ENCODE assay signal across 8 cellular contexts in the genomic region with DNA sequence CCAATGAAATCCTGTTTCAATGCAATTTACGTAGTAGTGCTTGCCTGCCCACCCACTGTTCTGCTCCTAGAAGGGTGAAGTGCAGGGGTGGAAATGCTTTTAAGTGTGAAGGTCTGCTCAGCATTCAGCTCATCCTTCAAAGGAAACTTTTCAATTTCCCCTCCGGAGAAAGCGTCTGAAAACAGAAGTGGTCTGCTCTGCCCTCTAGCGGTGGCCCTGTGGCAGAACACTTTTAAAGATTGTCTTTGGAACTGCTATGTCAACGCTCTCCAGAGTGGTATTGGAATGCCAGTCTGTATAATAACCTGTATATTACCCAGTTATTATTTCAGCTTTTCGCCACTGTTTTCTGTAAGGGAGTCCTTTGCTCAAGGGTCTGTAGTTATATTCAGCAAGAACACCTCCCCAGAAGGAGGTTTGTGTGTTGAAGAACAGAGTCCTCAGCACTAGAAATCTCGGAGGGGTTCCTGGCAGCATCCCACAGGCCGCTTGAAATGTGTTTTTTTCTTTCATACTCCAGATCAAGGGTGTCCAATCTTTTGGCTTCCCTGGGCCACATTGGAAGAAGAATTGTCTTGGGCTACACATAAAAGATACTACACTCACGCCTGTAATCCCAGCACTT.
DNase-seq lines count a peak whose midpoint lies in the region; ATAC-seq, FAIRE-seq and TF ChIP-seq lines count a peak whose summit lies in the region.

No MANE protein-coding gene starts in this region.

- H3K4me1 ChIP-seq in PC-9 (replicated peaks; ENCODE audit: insufficient read depth), result peaks cover 57% of the 10 kb centered on the region
- H3K4me1 ChIP-seq in trophoblast cell (ENCODE audit: control insufficient read depth in 1 of 2, insufficient read depth in 2 of 2, low read length in 2 of 2), result peaks cover 11 to 21% of the 10 kb centered on the region in 2 experiments

- H3K14ac ChIP-seq in trophoblast cell (ENCODE audit: low read length), result no peak overlapping the region

- H3K36me3 ChIP-seq in PC-9 (ENCODE audit: low read depth) (no peaks in the 10 kb centered on the region), trophoblast cell (ENCODE audit: control insufficient read depth in 1 of 2, insufficient read depth in 2 of 2, low read length in 2 of 2) (no peaks in the 10 kb centered on the region)

- no peaks in the 10 kb centered on the region for H3K79me2 ChIP-seq in PC-9 (ENCODE audit: low read depth)
- H3K79me2 ChIP-seq in trophoblast cell (ENCODE audit: control insufficient read depth, insufficient read depth, low read length, poor library complexity), result no peaks in the 10 kb centered on the region

- H3K27ac ChIP-seq in 22Rv1 (no peak overlapping the region), PC-9 (no peak overlapping the region), trophoblast cell (ENCODE audit: low read depth, low read length) (no peak overlapping the region)

- H2BK5ac ChIP-seq in trophoblast cell (ENCODE audit: low read depth, low read length, poor library complexity), result no peak overlapping the region

- H3K4me3 ChIP-seq in GM12865 (ENCODE audit: low read depth, low read length), result no peak overlapping the region
- H3K4me3 ChIP-seq in PC-9, result no peak overlapping the region
- no peak overlapping the region for H3K4me3 ChIP-seq in trophoblast cell (ENCODE audit: low read depth, low read length)

- H3K4me2 ChIP-seq in PC-9 (peak overlapping the region; percentile 6), trophoblast cell (ENCODE audit: low read length) (no peak overlapping the region)

- H3K9ac ChIP-seq in trophoblast cell (ENCODE audit: low read length), result no peak overlapping the region

- H4K91ac ChIP-seq in trophoblast cell (ENCODE audit: low read depth, low read length), result no peak overlapping the region

- H2AK5ac ChIP-seq in trophoblast cell (ENCODE audit: low read length), result no peak overlapping the region

- H3K4ac ChIP-seq in trophoblast cell (ENCODE audit: low read depth, low read length), result no peak overlapping the region

- no peaks in the 10 kb centered on the region for H3K9me2 ChIP-seq in PC-9 (ENCODE audit: insufficient read depth)

- no CpG with 5 or more reads among the region's 9 CpGs for WGBS in trophoblast cell (ENCODE audit: extremely low coverage, insufficient coverage, insufficient read length)

- peaks cover 15% of the 10 kb centered on the region for H3K79me1 ChIP-seq in trophoblast cell (ENCODE audit: low read length)

- no peak overlapping the region for H4K8ac ChIP-seq in trophoblast cell (ENCODE audit: low read depth, low read length)

- no peak for FAIRE-seq in frontal cortex (lab: Jason Lieb, UNC)

- no peak overlapping the region for H4K12ac ChIP-seq in trophoblast cell (ENCODE audit: low read depth, low read length)

- H2AFZ ChIP-seq in PC-9 (no peak overlapping the region), trophoblast cell (ENCODE audit: insufficient read depth, low read length, poor library complexity) (no peak overlapping the region)

- H3K9me3 ChIP-seq in PC-9 (ENCODE audit: insufficient read depth, low read depth) (peaks cover 12% of the 10 kb centered on the region; the same call in 1 of the 2 replicates), trophoblast cell (ENCODE audit: insufficient read depth, low read depth, low read length) (no peaks in the 10 kb centered on the region)

- H3K27ac Mint-ChIP-seq in activated T-helper 17 cell treated with anti-CD3 and anti-CD28 coated beads, Interleukin-2, amount 50 U/mL, for 72 hours, result no peak overlapping the region

- H3K23ac ChIP-seq in trophoblast cell (ENCODE audit: low read length), result no peak overlapping the region

- H3K4me3 Mint-ChIP-seq in activated T-helper 17 cell treated with anti-CD3 and anti-CD28 coated beads, Interleukin-2, amount 50 U/mL, for 72 hours, result no peak overlapping the region

- BruUV-seq in PC-9 (replicated peaks; lab: Mats Ljungman, UMichigan), result no TSS peak

- peaks cover 11% of the 10 kb centered on the region for H3K27me3 Mint-ChIP-seq in activated T-helper 17 cell treated with anti-CD3 and anti-CD28 coated beads, Interleukin-2, amount 50 U/mL, for 72 hours

- intact Hi-C loops in PC-9 (cut with micrococcal nuclease; ENCODE audit: unreplicated experiment), result loop anchor here (1.0 to 5.0 kb wide), 3 partner anchors 228 to 616 kb away; no protein-coding TSS in a partner anchor

- no peak overlapping the region for H3K18ac ChIP-seq in trophoblast cell (ENCODE audit: low read length)

- ATAC-seq in HG03442 (IDR thresholded peaks at IDR 0.05; ENCODE audit: unreplicated experiment), result peak; percentile 69
- ATAC-seq in activated T-helper 17 cell treated with anti-CD3 and anti-CD28 coated beads, Interleukin-2, amount 50 U/mL, for 72 hours (replicated peaks), result peak; percentile 56

- H3K36me3 Mint-ChIP-seq in activated T-helper 17 cell treated with anti-CD3 and anti-CD28 coated beads, Interleukin-2, amount 50 U/mL, for 72 hours (ENCODE audit: low read depth), result no peaks in the 10 kb centered on the region

- DNase-seq in GM12865 (ENCODE audit: low read depth), result peak; percentile 47
- DNase-seq in PC-9, result peak in 1 of 2 experiments; percentile 55
- DNase-seq in frontal cortex (ENCODE audit: low spot score in 2 of 2), result peak; percentile 6 to 45
- DNase-seq in trophoblast cell, result peak; percentile 73 to 94
- no peak for DNase-seq in foreskin melanocyte

- H3K27me3 ChIP-seq in PC-9 (ENCODE audit: insufficient read depth, low read depth), result no peaks in the 10 kb centered on the region
- H3K27me3 ChIP-seq in trophoblast cell (ENCODE audit: insufficient read depth, low read length), result no peaks in the 10 kb centered on the region

- no peaks in the 10 kb centered on the region for H4K20me1 ChIP-seq in PC-9 (ENCODE audit: insufficient read depth)

- peaks cover 10% of the 10 kb centered on the region for H3K4me1 Mint-ChIP-seq in activated T-helper 17 cell treated with anti-CD3 and anti-CD28 coated beads, Interleukin-2, amount 50 U/mL, for 72 hours

- peak overlapping the region; percentile 56 for H2BK120ac ChIP-seq in trophoblast cell (ENCODE audit: insufficient read depth, low read length, poor library complexity)

- CTCF ChIA-PET in PC-9 (lab: Charles Lee), result interaction anchor here (0.6 to 2.7 kb wide), 19 partner anchors 10 to 929 kb away, joined by 3 to 20 read pairs (median 4); no protein-coding TSS in a partner anchor

- peak; percentile 85 for TF ChIP-seq CTCF in 22Rv1 (IDR thresholded peaks at IDR 0.05)
- TF ChIP-seq CTCF in GM12865 (IDR thresholded peaks at IDR 0.05; ENCODE audit: insufficient read depth, low read depth, low read length, missing control alignments), result peak; percentile 82
- TF ChIP-seq CTCF in PC-9 (conservative IDR thresholded peaks at IDR 0.05), result peak; percentile 97

- H2BK12ac ChIP-seq in trophoblast cell (ENCODE audit: low read length), result peak overlapping the region; percentile 51

- no peaks in the 10 kb centered on the region for H3K9me3 Mint-ChIP-seq in activated T-helper 17 cell treated with anti-CD3 and anti-CD28 coated beads, Interleukin-2, amount 50 U/mL, for 72 hours

- H3F3A ChIP-seq in PC-9 (ENCODE audit: insufficient read depth, low read depth), result peaks cover 7% of the 10 kb centered on the region

- POLR2A ChIA-PET in PC-9 (lab: Charles Lee; ENCODE audit: unreplicated experiment), result interaction anchor here (0.6 to 0.7 kb wide), 3 partner anchors 66 to 975 kb away, joined by 3 to 5 read pairs (median 3); no protein-coding TSS in a partner anchor
